In the genomic region with DNA sequence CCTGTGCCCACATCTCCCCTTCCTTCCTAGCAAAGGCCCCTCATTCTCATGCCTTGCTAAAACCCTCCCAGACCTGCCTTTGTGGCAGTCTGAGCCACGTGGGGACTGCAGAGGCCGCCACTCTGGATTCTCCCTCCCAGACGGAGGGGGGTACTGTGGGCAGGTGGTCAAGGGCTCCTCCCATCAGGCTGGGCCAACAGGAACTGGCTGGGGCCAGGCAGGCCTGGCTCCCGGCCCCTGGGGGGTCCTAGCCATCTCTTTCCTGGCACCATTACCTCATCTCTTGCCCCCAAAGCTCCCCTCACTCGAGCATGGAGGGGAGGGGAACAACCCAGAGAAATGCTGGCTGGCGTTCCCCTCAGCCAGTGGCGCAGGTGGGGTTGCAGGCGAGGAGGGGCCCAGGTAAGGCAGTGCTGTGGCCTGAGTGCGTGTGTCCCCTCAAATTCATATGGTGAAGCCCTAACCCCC, we compare ENCODE assay signal across 21 cellular contexts.
DNase-seq lines count a peak whose midpoint lies in the region; ATAC-seq, FAIRE-seq and TF ChIP-seq lines count a peak whose summit lies in the region.
"Had no signal": no experiment of that assay in that cellular context is flagged by ENCODE, and none has a peak within 500 bp of the region (broad histone marks: within the 10 kb centered on the region; RNA-seq: fewer than 3 reads in every experiment).

No MANE protein-coding gene starts in this region.

- H3K9ac ChIP-seq in kidney (ENCODE audit: low read length in 2 of 2): no peak overlapping the region
- no peak overlapping the region for H3K9ac ChIP-seq in neuronal stem cell (ENCODE audit: low read depth, low read length, poor library complexity)

- no peak overlapping the region for H3K4me3 Mint-ChIP-seq in activated naive CD8-positive, alpha-beta T cell treated with anti-CD3 and anti-CD28 coated beads for 36 hours
- H3K4me3 Mint-ChIP-seq in activated naive CD8-positive, alpha-beta T cell treated with anti-CD3 and anti-CD28 coated beads, Interleukin-2, amount 50 U/mL, for 24 hours: no peak overlapping the region
- no peak overlapping the region for H3K4me3 Mint-ChIP-seq in chondrocyte (ENCODE audit: unreplicated experiment)
- H3K4me3 Mint-ChIP-seq: CD4-positive, alpha-beta T cell; GM23338 had no signal

- no CpG with 5 or more reads among the region's 9 CpGs for WGBS in neuronal stem cell (ENCODE audit: extremely low coverage in 2 of 2, insufficient read length in 2 of 2, insufficient replicate concordance in 1 of 2), 2 donors

- DNase-seq in activated naive CD8-positive, alpha-beta T cell treated with anti-CD3 and anti-CD28 coated beads for 36 hours: no peak
- DNase-seq in activated naive CD8-positive, alpha-beta T cell treated with anti-CD3 and anti-CD28 coated beads, Interleukin-2, amount 50 U/mL, for 24 hours: no peak
- DNase-seq in chondrocyte (ENCODE audit: low spot score): peak; percentile 65
- DNase-seq in kidney: peak; percentile 30
- no peak for DNase-seq in neuronal stem cell (ENCODE audit: low spot score)
- no peak for DNase-seq in PC-9
- no peak for DNase-seq in dermis blood vessel endothelial cell
- no peak for DNase-seq in HCEC 1CT
- DNase-seq: AML-193; CD4-positive, alpha-beta T cell; H7 had no signal

- intact Hi-C loops in kidney (cut with DNase I): no loop called here
- intact Hi-C loops in PC-9 (cut with micrococcal nuclease; ENCODE audit: unreplicated experiment): no loop called here

- no peaks in the 10 kb centered on the region for H3K79me2 ChIP-seq in PC-9 (ENCODE audit: low read depth)

- H3K27ac ChIP-seq in kidney (ENCODE audit: low read depth in 2 of 2, low read length in 2 of 2): no peak overlapping the region
- H3K27ac ChIP-seq in neuronal stem cell (replicated peaks; ENCODE audit: low read length): no peak overlapping the region
- no peak overlapping the region for H3K27ac ChIP-seq in PC-9
- H3K27ac ChIP-seq: 22Rv1, A549, C4-2B had no signal

- CTCF ChIA-PET in PC-9 (lab: Charles Lee): no interaction called here

- no peaks in the 10 kb centered on the region for H4K20me1 ChIP-seq in PC-9 (ENCODE audit: insufficient read depth)

- no peak overlapping the region for H3K4ac ChIP-seq in neuronal stem cell (ENCODE audit: low read length)

- H2BK120ac ChIP-seq in neuronal stem cell (ENCODE audit: low read depth, low read length): no peak overlapping the region

- H3K9me3 ChIP-seq in kidney (ENCODE audit: control insufficient read depth in 1 of 2, low read length in 2 of 2): no peaks in the 10 kb centered on the region
- H3K9me3 ChIP-seq in neuronal stem cell (replicated peaks in 1 of 2; ENCODE audit: control insufficient read depth in 2 of 2, insufficient read depth in 1 of 2, low read depth in 1 of 2, low read length in 2 of 2): no peaks in the 10 kb centered on the region
- H3K9me3 ChIP-seq in PC-9 (ENCODE audit: insufficient read depth, low read depth): no peaks in the 10 kb centered on the region
- H3K9me3 ChIP-seq: Caco-2 had no signal

- H2BK15ac ChIP-seq in neuronal stem cell (ENCODE audit: low read length): no peak overlapping the region

- H3K18ac ChIP-seq in neuronal stem cell (ENCODE audit: low read length): peak overlapping the region; percentile 80

- no peak overlapping the region for H4K8ac ChIP-seq in neuronal stem cell (ENCODE audit: low read depth, low read length)

- H3K14ac ChIP-seq in neuronal stem cell (ENCODE audit: low read length): no peak overlapping the region

- no peak for ATAC-seq in activated naive CD8-positive, alpha-beta T cell treated with anti-CD3 and anti-CD28 coated beads, Interleukin-2, amount 50 U/mL, for 24 hours

- H3K4me1 Mint-ChIP-seq in activated naive CD8-positive, alpha-beta T cell treated with anti-CD3 and anti-CD28 coated beads for 36 hours: peaks cover 13% of the 10 kb centered on the region
- peaks cover 18% of the 10 kb centered on the region for H3K4me1 Mint-ChIP-seq in activated naive CD8-positive, alpha-beta T cell treated with anti-CD3 and anti-CD28 coated beads, Interleukin-2, amount 50 U/mL, for 24 hours
- H3K4me1 Mint-ChIP-seq in chondrocyte (ENCODE audit: low read depth): no peaks in the 10 kb centered on the region
- H3K4me1 Mint-ChIP-seq: GM23338 had no signal

- no peaks in the 10 kb centered on the region for H3K79me1 ChIP-seq in neuronal stem cell (ENCODE audit: low read depth, low read length)

- H2BK12ac ChIP-seq in neuronal stem cell (ENCODE audit: low read length): no peak overlapping the region

- H3F3A ChIP-seq in PC-9 (ENCODE audit: insufficient read depth, low read depth): no peaks in the 10 kb centered on the region

- no peak overlapping the region for H2AFZ ChIP-seq in neuronal stem cell (ENCODE audit: low read length)
- no peak overlapping the region for H2AFZ ChIP-seq in PC-9
- H2AFZ ChIP-seq: GM23338 had no signal

- peak overlapping the region; percentile 25 for H3K27ac Mint-ChIP-seq in activated naive CD8-positive, alpha-beta T cell treated with anti-CD3 and anti-CD28 coated beads for 36 hours
- no peak overlapping the region for H3K27ac Mint-ChIP-seq in activated naive CD8-positive, alpha-beta T cell treated with anti-CD3 and anti-CD28 coated beads, Interleukin-2, amount 50 U/mL, for 24 hours
- no peak overlapping the region for H3K27ac Mint-ChIP-seq in chondrocyte (ENCODE audit: unreplicated experiment)
- H3K27ac Mint-ChIP-seq: CD4-positive, alpha-beta T cell; GM23338 had no signal

- H3K27me3 Mint-ChIP-seq in activated naive CD8-positive, alpha-beta T cell treated with anti-CD3 and anti-CD28 coated beads for 36 hours: no peaks in the 10 kb centered on the region
- H3K27me3 Mint-ChIP-seq in activated naive CD8-positive, alpha-beta T cell treated with anti-CD3 and anti-CD28 coated beads, Interleukin-2, amount 50 U/mL, for 24 hours: no peaks in the 10 kb centered on the region
- H3K27me3 Mint-ChIP-seq in chondrocyte (ENCODE audit: low read depth): no peaks in the 10 kb centered on the region
- H3K27me3 Mint-ChIP-seq: CD4-positive, alpha-beta T cell had no signal

- no peak for TF ChIP-seq CTCF in chondrocyte (IDR thresholded peaks at IDR 0.05)
- TF ChIP-seq CTCF in kidney (IDR thresholded peaks at IDR 0.05; ENCODE audit: borderline replicate concordance, extremely low read depth, insufficient read depth): no peak
- TF ChIP-seq CTCF in PC-9 (conservative IDR thresholded peaks at IDR 0.05): no peak

- BruUV-seq in PC-9 (replicated peaks; lab: Mats Ljungman, UMichigan): no TSS peak

- H3K36me3 ChIP-seq in kidney (ENCODE audit: control insufficient read depth in 1 of 2, insufficient read depth in 2 of 2, low read length in 2 of 2) (no peaks in the 10 kb centered on the region), neuronal stem cell (replicated peaks in 1 of 2; ENCODE audit: control insufficient read depth in 2 of 2, insufficient read depth in 2 of 2, low read length in 2 of 2) (no peaks in the 10 kb centered on the region), PC-9 (ENCODE audit: low read depth) (no peaks in the 10 kb centered on the region)

- FAIRE-seq in kidney (lab: Jason Lieb, UNC): no peak
- FAIRE-seq: A549, D721Med, G401.6, GM12891, GM18507, HTR-8/SVneo had no signal

- no peak overlapping the region for H2BK5ac ChIP-seq in neuronal stem cell (ENCODE audit: low read length)

- H3K9me3 Mint-ChIP-seq in activated naive CD8-positive, alpha-beta T cell treated with anti-CD3 and anti-CD28 coated beads for 36 hours: peaks cover 7% of the 10 kb centered on the region
- peaks cover 7% of the 10 kb centered on the region for H3K9me3 Mint-ChIP-seq in activated naive CD8-positive, alpha-beta T cell treated with anti-CD3 and anti-CD28 coated beads, Interleukin-2, amount 50 U/mL, for 24 hours
- H3K9me3 Mint-ChIP-seq in chondrocyte (ENCODE audit: low read depth): no peaks in the 10 kb centered on the region
- H3K9me3 Mint-ChIP-seq: CD4-positive, alpha-beta T cell; GM23338 had no signal

- H3K4me2 ChIP-seq in neuronal stem cell (ENCODE audit: insufficient read depth, low read length, poor library complexity, severe bottlenecking) (no peak overlapping the region), PC-9 (no peak overlapping the region)
- H3K4me2 ChIP-seq: A549, GM23338 had no signal

- H3K4me1 ChIP-seq in kidney (ENCODE audit: control insufficient read depth in 1 of 2, insufficient read depth in 1 of 2, low read depth in 1 of 2, low read length in 2 of 2) (no peaks in the 10 kb centered on the region), neuronal stem cell (ENCODE audit: control insufficient read depth in 2 of 2, insufficient read depth in 1 of 2, low read depth in 1 of 2, low read length in 2 of 2) (no peaks in the 10 kb centered on the region), PC-9 (replicated peaks; ENCODE audit: insufficient read depth) (no peaks in the 10 kb centered on the region)
- H3K4me1 ChIP-seq: A549, Caco-2 had no signal

- no peak overlapping the region for H2AK5ac ChIP-seq in neuronal stem cell (ENCODE audit: low read depth, low read length)

- no peak overlapping the region for H3K23ac ChIP-seq in neuronal stem cell (ENCODE audit: low read depth, low read length, poor library complexity)

- H4K91ac ChIP-seq in neuronal stem cell (ENCODE audit: low read depth, low read length, poor library complexity): no peak overlapping the region

- POLR2A ChIA-PET in PC-9 (lab: Charles Lee; ENCODE audit: unreplicated experiment): no interaction called here

- no peaks in the 10 kb centered on the region; the same call in 1 of the 2 replicates for H3K9me2 ChIP-seq in PC-9 (ENCODE audit: insufficient read depth)

- H3K4me3 ChIP-seq in kidney (ENCODE audit: low read length in 2 of 2) (no peak overlapping the region), neuronal stem cell (ENCODE audit: low read length in 2 of 2) (no peak overlapping the region), PC-9 (no peak overlapping the region)
- H3K4me3 ChIP-seq: A549, GM23338 had no signal

- peaks cover 0 to 4% (median 0%) of the 10 kb centered on the region in 3 experiments for H3K27me3 ChIP-seq in neuronal stem cell (ENCODE audit: control insufficient read depth in 3 of 3, insufficient read depth in 3 of 3, low read depth in 1 of 3, low read length in 3 of 3)
- peaks cover 99% of the 10 kb centered on the region for H3K27me3 ChIP-seq in PC-9 (ENCODE audit: insufficient read depth, low read depth)

- peaks cover 4% of the 10 kb centered on the region for H3K36me3 Mint-ChIP-seq in activated naive CD8-positive, alpha-beta T cell treated with anti-CD3 and anti-CD28 coated beads for 36 hours
- peaks cover 1% of the 10 kb centered on the region for H3K36me3 Mint-ChIP-seq in activated naive CD8-positive, alpha-beta T cell treated with anti-CD3 and anti-CD28 coated beads, Interleukin-2, amount 50 U/mL, for 24 hours (ENCODE audit: low read depth)
- peaks cover 1% of the 10 kb centered on the region for H3K36me3 Mint-ChIP-seq in chondrocyte (ENCODE audit: low read depth)

Comparison
In these comparisons a context has a peak if more than half of its experiments do, and no peak if none do; other contexts are left out.
1. DNase-seq: peak in chondrocyte (single experiment) and kidney (single experiment); none in activated naive CD8-positive, alpha-beta T cell treated with anti-CD3 and anti-CD28 coated beads for 36 hours (single experiment), activated naive CD8-positive, alpha-beta T cell treated with anti-CD3 and anti-CD28 coated beads, Interleukin-2, amount 50 U/mL, for 24 hours (single experiment), neuronal stem cell (single experiment), PC-9 (0 of 2), dermis blood vessel endothelial cell (single experiment) and HCEC 1CT (single experiment).